ENCODE assay signal across 8 cellular contexts in the genomic region with DNA sequence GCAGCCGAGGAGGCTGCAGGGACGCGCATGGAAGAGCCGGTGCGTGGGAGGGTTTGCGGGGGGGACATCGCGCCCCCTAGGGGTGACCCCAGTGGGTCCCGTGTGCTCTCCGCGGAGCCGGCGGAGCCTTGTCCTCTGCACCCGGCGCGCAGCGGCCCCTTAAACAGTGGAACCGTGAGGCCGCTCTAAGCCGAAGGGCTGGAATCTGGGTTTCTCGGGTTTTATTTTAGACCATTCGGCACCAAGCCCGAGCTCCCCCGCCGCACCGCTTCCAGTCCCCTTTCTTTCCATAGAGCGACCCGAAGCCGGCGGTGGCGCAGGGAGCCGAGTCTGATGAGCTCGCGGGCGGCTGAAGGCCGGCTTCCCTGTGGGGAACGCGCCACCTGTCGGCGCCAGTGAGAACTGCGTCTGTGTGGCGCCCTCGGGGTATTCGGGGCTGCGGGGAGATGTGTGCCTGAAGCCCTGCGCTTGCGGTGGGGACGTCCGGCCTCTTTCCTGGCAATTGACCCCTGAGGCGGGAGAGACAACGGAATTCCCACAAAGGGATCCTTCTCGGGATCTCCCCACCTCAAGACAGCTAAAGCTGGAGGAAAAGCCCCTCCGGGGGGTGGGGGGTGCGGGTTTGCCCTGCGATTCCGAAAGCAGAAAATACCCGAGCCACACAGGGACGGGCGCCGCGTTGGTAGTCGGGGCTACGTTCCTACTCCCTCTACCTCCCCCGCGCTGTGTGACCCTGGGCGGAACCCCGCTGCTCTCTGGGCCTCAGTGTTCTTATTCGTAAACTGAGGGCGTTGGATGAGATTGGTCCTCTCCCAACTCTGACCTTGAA. TPM values are rescaled to one million over a fixed set of nuclear protein-coding genes. Genes with fewer than 3 reads are reported as not detected.
DNase-seq lines count a peak whose midpoint lies in the region; ATAC-seq and TF ChIP-seq lines count a peak whose summit lies in the region.

No MANE protein-coding gene starts in this region.

- peak; percentile 84 for ATAC-seq in GM19043 (IDR thresholded peaks at IDR 0.05; ENCODE audit: low read depth, unreplicated experiment)
- ATAC-seq in HG03432 (IDR thresholded peaks at IDR 0.05; ENCODE audit: unreplicated experiment): peak; percentile 94

- H3K36me3 ChIP-seq in BJ (ENCODE audit: control insufficient read depth, insufficient read depth, low read length): no peaks in the 10 kb centered on the region
- no peaks in the 10 kb centered on the region for H3K36me3 ChIP-seq in muscle layer of duodenum (ENCODE audit: control insufficient read depth in 1 of 2, insufficient read depth in 2 of 2, low read length in 2 of 2)

- CTCF ChIA-PET in BJ (lab: Yijun Ruan, JAX): interaction anchor here (0.6 to 4.7 kb wide), 69 partner anchors 8 to 809 kb away, joined by 3 to 35 read pairs (median 4); no protein-coding TSS in a partner anchor

- H3K4me1 ChIP-seq in muscle layer of duodenum (ENCODE audit: control insufficient read depth in 1 of 2, insufficient read depth in 2 of 2, low read length in 2 of 2): peaks cover 0 to 54% of the 10 kb centered on the region in 2 donors

- peaks cover 84% of the 10 kb centered on the region for H3K27me3 ChIP-seq in BJ (ENCODE audit: control insufficient read depth, insufficient read depth, low read length)
- peaks cover 91% of the 10 kb centered on the region for H3K27me3 ChIP-seq in muscle layer of duodenum (ENCODE audit: low read depth, low read length)

- no peaks in the 10 kb centered on the region for H3K9me3 ChIP-seq in muscle layer of duodenum (ENCODE audit: control insufficient read depth in 1 of 2, low read length in 2 of 2)

- POLR2A ChIA-PET in BJ (lab: Charles Lee): interaction anchor here (0.6 kb wide), 1 partner anchor 632 kb away, joined by 3 read pairs; no protein-coding TSS in a partner anchor

- no peak for DNase-seq in BJ (ENCODE audit: low read depth)
- peak; percentile 91 for DNase-seq in NCI-H82 (lab: John Stamatoyannopoulos, UW)
- DNase-seq in activated CD8-positive, alpha-beta memory T cell treated with anti-CD3 and anti-CD28 coated beads, Interleukin-2, amount 50 U/mL, for 24 hours (ENCODE audit: extremely low read depth): peak; percentile 59
- peak; percentile 70 for DNase-seq in epithelial cell of esophagus (ENCODE audit: low read depth)
- DNase-seq in stimulated activated CD8-positive, alpha-beta memory T cell treated with anti-CD3 and anti-CD28 coated beads, Interleukin-4, amount 100 ng/mL, for 48 hours: peak; percentile 93

- TF ChIP-seq CTCF in BJ (IDR thresholded peaks at IDR 0.05; ENCODE audit: insufficient read depth, low read depth, low read length) (peak; percentile 91), epithelial cell of esophagus (IDR thresholded peaks at IDR 0.05; ENCODE audit: insufficient read depth, low read depth, low read length, missing control alignments) (peak; percentile 86)

- H3K27ac ChIP-seq in muscle layer of duodenum (ENCODE audit: low read length): no peak overlapping the region

- H3K4me3 ChIP-seq in BJ (ENCODE audit: low read depth, low read length) (peak overlapping the region; percentile 20), epithelial cell of esophagus (ENCODE audit: low read length) (no peak overlapping the region), muscle layer of duodenum (ENCODE audit: low read depth in 1 of 2, low read length in 2 of 2) (peak overlapping the region; percentile 34 to 54)

RNA-seq across cellular contexts. Expression of gene EN1, which starts 8.2 kb away (rescaled TPM):
- polyA plus RNA-seq in BJ (2011; rRNA removed): not detected in 2 replicates
- not detected in 2 replicates for polyA minus RNA-seq in BJ (2011; rRNA and poly(A)+ RNA removed)
